8 cellular contexts compared by ENCODE assay signal in the genomic region with DNA sequence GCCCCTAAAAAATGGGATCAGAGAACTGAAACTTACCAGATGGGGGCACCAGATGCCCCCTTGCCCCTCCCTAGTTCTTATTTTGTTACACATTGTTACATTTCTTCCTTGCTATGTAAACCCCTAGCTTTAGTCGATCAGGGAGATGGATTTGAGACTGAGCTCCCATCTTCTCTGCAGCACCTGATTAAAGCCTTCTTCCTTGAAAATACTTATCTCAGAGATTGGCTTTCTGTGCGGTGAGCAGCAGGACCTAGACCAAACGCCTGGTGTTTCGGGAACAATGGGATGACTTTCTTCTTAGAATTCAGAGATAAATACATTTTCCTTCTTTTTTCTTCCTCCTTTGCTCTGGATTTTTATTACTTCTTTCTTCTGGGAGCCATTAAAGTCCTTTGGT.
"Had no signal": no experiment of that assay in that cellular context is flagged by ENCODE, and none has a peak within 500 bp of the region (broad histone marks: within the 10 kb centered on the region; RNA-seq: fewer than 3 reads in every experiment).

No MANE protein-coding gene starts in this region.

- DNase-seq: GM23248, GOT3, H7, HFFc6, KG1 had no signal

- H3K27ac ChIP-seq: GM23248, HL-60 had no signal

- H3K9ac ChIP-seq: GM23248 had no signal

- H3K4me1 ChIP-seq: HAP-1 had no signal

- H3K9me3 ChIP-seq: HAP-1 had no signal

- ATAC-seq: HCT116 had no signal

- H3K4me3 ChIP-seq: GM23248, HAP-1 had no signal

- H2AFZ ChIP-seq: GM23248 had no signal

- H3K36me3 ChIP-seq: HAP-1 had no signal
